In genomic region chr2:44944102-44944951, GRCh38 we compare ENCODE assay signal across 14 cellular contexts. TPM values are rescaled to one million over a fixed set of nuclear protein-coding genes. Genes with fewer than 3 reads are reported as not detected.
A peak's percentile ranks its signal among the peaks of the same experiment; 100 is the strongest.
DNase-seq lines count a peak whose midpoint lies in the region; ATAC-seq, FAIRE-seq and TF ChIP-seq lines count a peak whose summit lies in the region.
"Had no signal": no experiment of that assay in that cellular context is flagged by ENCODE, and none has a peak within 500 bp of the region (broad histone marks: within the 10 kb centered on the region; RNA-seq: fewer than 3 reads in every experiment).

No MANE protein-coding gene starts in this region.

- H3K4me1 ChIP-seq in H1 (replicated peaks in 1 of 4; ENCODE audit: control insufficient read depth in 3 of 4, insufficient read depth in 4 of 4, low read length in 3 of 4) (peaks cover 6 to 66% (median 45%) of the 10 kb centered on the region in 4 experiments), SJCRH30 (no peaks in the 10 kb centered on the region)

- no peak for TF ChIP-seq RAD21 in H1 (IDR thresholded peaks at IDR 0.05 in 1 of 2, conservative IDR thresholded peaks at IDR 0.05 in 1 of 2; ENCODE audit: low read depth in 2 of 2, low read length in 2 of 2)

- H3K27me3 Mint-ChIP-seq in CD4-positive, alpha-beta T cell, result peaks cover 93% of the 10 kb centered on the region
- peaks cover 100% of the 10 kb centered on the region for H3K27me3 Mint-ChIP-seq in nephron progenitor cell (ENCODE audit: low read depth, poor library complexity)
- H3K27me3 Mint-ChIP-seq in activated CD4-positive, alpha-beta T cell treated with anti-CD3 and anti-CD28 coated beads for 36 hours, result peaks cover 84% of the 10 kb centered on the region

- H3K9me3 Mint-ChIP-seq in CD4-positive, alpha-beta T cell, result no peaks in the 10 kb centered on the region
- H3K9me3 Mint-ChIP-seq in nephron progenitor cell, result no peaks in the 10 kb centered on the region
- H3K9me3 Mint-ChIP-seq in activated CD4-positive, alpha-beta T cell treated with anti-CD3 and anti-CD28 coated beads for 36 hours (ENCODE audit: low read depth), result no peaks in the 10 kb centered on the region

- peaks cover 91% of the 10 kb centered on the region for H3K27me3 ChIP-seq in CD4-positive, alpha-beta T cell (ENCODE audit: control insufficient read depth, insufficient read depth, low read length)
- H3K27me3 ChIP-seq in H1 (replicated peaks in 1 of 4; ENCODE audit: control insufficient read depth in 3 of 4, extremely low read depth in 1 of 4, insufficient read depth in 3 of 4, low read length in 3 of 4) (peaks cover 73 to 100% (median 93%) of the 10 kb centered on the region in 4 experiments), SJCRH30 (no peaks in the 10 kb centered on the region)

- H3K4me3 ChIP-seq in H1 (ENCODE audit: extremely low read depth in 1 of 4, insufficient read depth in 2 of 4, low read depth in 3 of 4, low read length in 4 of 4) (peak overlapping the region; percentile 39 to 58 (median 48)), SJCRH30 (no peak overlapping the region)
- H3K4me3 ChIP-seq: lung had no signal

- H3K36me3 ChIP-seq in H1 (ENCODE audit: control insufficient read depth in 2 of 4, insufficient read depth in 4 of 4, low read length in 3 of 4), result peaks cover 0 to 6% (median 0%) of the 10 kb centered on the region in 4 experiments; a peak in 2 of 8 replicates
- no peaks in the 10 kb centered on the region for H3K36me3 ChIP-seq in SJCRH30
- H3K36me3 ChIP-seq: gastrocnemius medialis, sigmoid colon had no signal

- no peaks in the 10 kb centered on the region for H3K9me3 ChIP-seq in CD4-positive, alpha-beta T cell (ENCODE audit: control insufficient read depth, low read length)
- H3K9me3 ChIP-seq in H1 (ENCODE audit: insufficient read depth in 2 of 2, low read depth in 1 of 2, low read length in 1 of 2) (no peaks in the 10 kb centered on the region), SJCRH30 (replicated peaks) (no peaks in the 10 kb centered on the region)
- H3K9me3 ChIP-seq: gastrocnemius medialis, sigmoid colon had no signal

- H2BK12ac ChIP-seq in H1 (ENCODE audit: low read depth, low read length), result peak overlapping the region; percentile 78; the same call in 1 of the 2 replicates

- H3K4ac ChIP-seq in H1 (replicated peaks; ENCODE audit: insufficient read length, low read depth, low read length), result no peak overlapping the region

- no peaks in the 10 kb centered on the region for H3K79me2 ChIP-seq in H1 (ENCODE audit: control insufficient read depth in 1 of 2, insufficient read depth in 2 of 2, low read length in 2 of 2)

- 0 out of 2 replicates have a peak overlapping the region, but pooled peaks have one; percentile 66 for H3K18ac ChIP-seq in H1 (ENCODE audit: extremely low read depth, low read length)

- H4K91ac ChIP-seq in H1 (replicated peaks; ENCODE audit: insufficient read length, low read length), result no peak overlapping the region

- ATAC-seq in CD4-positive, alpha-beta T cell (ENCODE audit: poor library complexity), result no peak
- no peak for ATAC-seq in activated CD4-positive, alpha-beta T cell treated with anti-CD3 and anti-CD28 coated beads for 36 hours
- ATAC-seq: gastrocnemius medialis had no signal

- H3K23ac ChIP-seq in H1 (ENCODE audit: insufficient read length), result no peak overlapping the region

- H2BK20ac ChIP-seq in H1 (ENCODE audit: low read length), result peak overlapping the region; percentile 72; the same call in 1 of the 2 replicates

- H2BK120ac ChIP-seq in H1 (replicated peaks; ENCODE audit: low read depth, low read length), result no peak overlapping the region

- no peak overlapping the region for H3K27ac ChIP-seq in CD4-positive, alpha-beta T cell (ENCODE audit: low read depth, low read length)
- H3K27ac ChIP-seq in H1 (ENCODE audit: low read depth, low read length), result no peak overlapping the region
- no peak overlapping the region for H3K27ac ChIP-seq in SJCRH30
- no peak overlapping the region for H3K27ac ChIP-seq in substantia nigra (ENCODE audit: low read depth, low read length, poor library complexity, severe bottlenecking)
- H3K27ac ChIP-seq: gastrocnemius medialis, sigmoid colon had no signal

- WGBS in H1 (ENCODE audit: extremely low coverage in 1 of 2, insufficient coverage in 1 of 2, insufficient read length in 1 of 2, insufficient replicate concordance in 2 of 2, low coverage in 1 of 2, low lambda C conversion rate in 2 of 2, missing lambda C conversion rate in 1 of 2), 2 experiments, result 3% methylated on average over 55 of the region's 62 CpGs; no CpG with 5 or more reads in 1 of the 2 experiments

- no peak for DNase-seq in CD4-positive, alpha-beta T cell
- DNase-seq in NCI-H82 (lab: John Stamatoyannopoulos, UW) (peak; percentile 66), H1 (ENCODE audit: low read depth in 1 of 2, low spot score in 2 of 2) (peak in 1 of 2 experiments; percentile 80), nephron progenitor cell (no peak), NCI-H526 (lab: John Stamatoyannopoulos, UW) (no peak), SJCRH30 (no peak), substantia nigra (lab: John Stamatoyannopoulos, UW) (no peak)
- DNase-seq in activated CD4-positive, alpha-beta T cell treated with anti-CD3 and anti-CD28 coated beads for 36 hours, result no peak
- DNase-seq: gastrocnemius medialis, NCI-H1048, NCI-H748 treated with DMSO at 0.1 percent for 48 hours, sigmoid colon had no signal

- H3K4me1 Mint-ChIP-seq in CD4-positive, alpha-beta T cell (ENCODE audit: low read depth), result peaks cover 41% of the 10 kb centered on the region
- peaks cover 24% of the 10 kb centered on the region for H3K4me1 Mint-ChIP-seq in nephron progenitor cell
- H3K4me1 Mint-ChIP-seq in activated CD4-positive, alpha-beta T cell treated with anti-CD3 and anti-CD28 coated beads for 36 hours, result peaks cover 35% of the 10 kb centered on the region

- no peak overlapping the region for H3K14ac ChIP-seq in H1 (ENCODE audit: insufficient read length)

- POLR2A ChIA-PET in CD4-positive, alpha-beta T cell (lab: Charles Lee), result no interaction called here
- POLR2A ChIA-PET in H1 (lab: Charles Lee; ENCODE audit: partially characterized antibody), result interaction anchor here (0.7 to 2.6 kb wide), 5 partner anchors 9 to 142 kb away, joined by 3 to 9 read pairs (median 3); partner anchors contain the start of gene SIX2
- POLR2A ChIA-PET in activated CD4-positive, alpha-beta T cell treated with anti-CD3 and anti-CD28 coated beads for 36 hours (lab: Charles Lee), result no interaction called here

- H2AK5ac ChIP-seq in H1 (ENCODE audit: low read depth, low read length), result no peak overlapping the region

- no peak overlapping the region for H3K56ac ChIP-seq in H1 (replicated peaks; ENCODE audit: insufficient read length, low read depth, low read length)

- H4K5ac ChIP-seq in H1 (ENCODE audit: insufficient read length, low read depth, low read length), result no peak overlapping the region

- intact Hi-C loops in CD4-positive, alpha-beta T cell (cut with DNase I, micrococcal nuclease), result no loop called here
- intact Hi-C loops in activated CD4-positive, alpha-beta T cell treated with anti-CD3 and anti-CD28 coated beads for 36 hours (cut with DNase I, micrococcal nuclease), result loop anchor here in 1 of 2 experiments (5.0 kb wide), 2 partner anchors 68 to 142 kb away; no protein-coding TSS in a partner anchor

- H3K4me2 ChIP-seq in H1 (ENCODE audit: insufficient read depth in 1 of 2, low read depth in 2 of 2, low read length in 2 of 2), result peak overlapping the region; percentile 78 to 89

- H3K36me3 Mint-ChIP-seq in CD4-positive, alpha-beta T cell (ENCODE audit: low read depth), result no peaks in the 10 kb centered on the region
- H3K36me3 Mint-ChIP-seq in nephron progenitor cell (ENCODE audit: low read depth), result no peaks in the 10 kb centered on the region
- H3K36me3 Mint-ChIP-seq in activated CD4-positive, alpha-beta T cell treated with anti-CD3 and anti-CD28 coated beads for 36 hours (ENCODE audit: low read depth), result no peaks in the 10 kb centered on the region

- H2BK5ac ChIP-seq in H1 (ENCODE audit: low read depth, low read length), result no peak overlapping the region

- TF ChIP-seq POLR2A in H1 (IDR thresholded peaks at IDR 0.05; ENCODE audit: control extremely low read depth in 1 of 2, low read depth in 2 of 2, low read length in 2 of 2), result no peak

- H3K4me3 Mint-ChIP-seq in CD4-positive, alpha-beta T cell, result peak overlapping the region; percentile 31
- H3K4me3 Mint-ChIP-seq in nephron progenitor cell, result peak overlapping the region; percentile 2
- H3K4me3 Mint-ChIP-seq in activated CD4-positive, alpha-beta T cell treated with anti-CD3 and anti-CD28 coated beads for 36 hours, result no peak overlapping the region

- no peak overlapping the region for H2AFZ ChIP-seq in H1 (ENCODE audit: low read length)

- H4K20me1 ChIP-seq in H1 (replicated peaks in 1 of 2; ENCODE audit: control insufficient read depth in 1 of 2, insufficient read depth in 2 of 2, low read length in 2 of 2), result peaks cover 2 to 10% of the 10 kb centered on the region in 2 experiments

- FAIRE-seq in H1 (lab: Jason Lieb, UNC), result no peak

- no peaks in the 10 kb centered on the region; the same call in none of the 2 replicates for H3K23me2 ChIP-seq in H1 (ENCODE audit: low read depth, low read length)

- no peak for TF ChIP-seq EP300 in H1 (IDR thresholded peaks at IDR 0.05; ENCODE audit: borderline replicate concordance in 1 of 2, low read depth in 2 of 2, low read length in 2 of 2)

- H3K9ac ChIP-seq in H1 (replicated peaks in 1 of 4; ENCODE audit: extremely low read depth in 1 of 4, low read depth in 3 of 4, low read length in 3 of 4), result no peak overlapping the region

- H3K79me1 ChIP-seq in H1 (ENCODE audit: low read depth, low read length), result no peaks in the 10 kb centered on the region

- no peak for TF ChIP-seq CTCF in CD4-positive, alpha-beta T cell (IDR thresholded peaks at IDR 0.05)
- TF ChIP-seq CTCF in H1 (IDR thresholded peaks at IDR 0.05; ENCODE audit: control extremely low read depth in 1 of 3, insufficient read depth in 1 of 3, low read depth in 1 of 3, low read length in 3 of 3), result no peak
- TF ChIP-seq CTCF in nephron progenitor cell (IDR thresholded peaks at IDR 0.05), result no peak

- no peak overlapping the region for H2BK15ac ChIP-seq in H1 (ENCODE audit: low read length)

- no peak overlapping the region for H3K27ac Mint-ChIP-seq in CD4-positive, alpha-beta T cell
- H3K27ac Mint-ChIP-seq in nephron progenitor cell, result no peak overlapping the region
- no peak overlapping the region for H3K27ac Mint-ChIP-seq in activated CD4-positive, alpha-beta T cell treated with anti-CD3 and anti-CD28 coated beads for 36 hours

- H4K8ac ChIP-seq in H1 (ENCODE audit: extremely low read depth, insufficient read depth, low read length), result peak overlapping the region; percentile 73

- CTCF ChIA-PET in CD4-positive, alpha-beta T cell (lab: Charles Lee), result no interaction called here
- CTCF ChIA-PET in H1 (lab: Charles Lee; ENCODE audit: partially characterized antibody), result interaction anchor here (0.8 to 1.4 kb wide), 5 partner anchors 9 to 61 kb away, joined by 3 to 10 read pairs (median 4); no protein-coding TSS in a partner anchor
- CTCF ChIA-PET in activated CD4-positive, alpha-beta T cell treated with anti-CD3 and anti-CD28 coated beads for 36 hours (lab: Charles Lee), result interaction anchor here (1.0 kb wide), 1 partner anchor 12 kb away, joined by 8 read pairs; no protein-coding TSS in a partner anchor

RNA-seq across cellular contexts. Expression of gene SIX3, which starts 2.8 kb away (rescaled TPM):
- not detected for total RNA-seq in CD4-positive, alpha-beta T cell
- total RNA-seq in H1 (2021; fragmentation: NEBNext Ultra II Directional; extraction: Animal tissue kit (Norgen Biotek cat#: 25700)), result 0.19 and 0.21 TPM in 2 replicates
- polyA plus RNA-seq in H1 (2011; rRNA removed), result 0.02 and 0.52 TPM in 2 replicates
- 0.31 TPM for polyA plus RNA-seq in H1 (2011; cell fraction: cytosol; rRNA removed)
- polyA plus RNA-seq in H1 (2011; cell fraction: nucleus; rRNA removed), result 0.41 TPM
- 0.10 to 0.13 TPM (median 0.13 TPM) in 3 of 4 replicates, not detected in the other for polyA plus RNA-seq in H1 (2012, experiment 1 of 2)
- polyA plus RNA-seq in H1 (2012, experiment 2 of 2), result 0.09 TPM
- 0.10 TPM for polyA plus RNA-seq in H1 (2013, experiment 1 of 2)
- polyA plus RNA-seq in H1 (2013, experiment 2 of 2), result 0.07 TPM
- 0.09 TPM in 1 of 2 replicates, not detected in the other for polyA minus RNA-seq in H1 (2011; rRNA and poly(A)+ RNA removed)
- polyA minus RNA-seq in H1 (2011; cell fraction: cytosol; rRNA and poly(A)+ RNA removed), result not detected
- 0.50 TPM for polyA minus RNA-seq in H1 (2011; cell fraction: nucleus; rRNA and poly(A)+ RNA removed)
- 1.8 and 2.0 TPM in 2 replicates for total RNA-seq in SJCRH30 (2014; rRNA removed; shearing (Covaris generic))
- total RNA-seq in activated CD4-positive, alpha-beta T cell treated with anti-CD3 and anti-CD28 coated beads for 36 hours, result not detected
- total RNA-seq: gastrocnemius medialis; sigmoid colon; T-helper 1 cell treated with Interleukin-12 subunit alpha and Interleukin-12 subunit beta and Interleukin-4 antibody, amounts not matched to agents 30 ng/mL and 1 ng/mL, for 36 hours had no signal
- polyA plus RNA-seq: sigmoid colon had no signal
